38 cellular contexts compared by ENCODE assay signal in the genomic region with DNA sequence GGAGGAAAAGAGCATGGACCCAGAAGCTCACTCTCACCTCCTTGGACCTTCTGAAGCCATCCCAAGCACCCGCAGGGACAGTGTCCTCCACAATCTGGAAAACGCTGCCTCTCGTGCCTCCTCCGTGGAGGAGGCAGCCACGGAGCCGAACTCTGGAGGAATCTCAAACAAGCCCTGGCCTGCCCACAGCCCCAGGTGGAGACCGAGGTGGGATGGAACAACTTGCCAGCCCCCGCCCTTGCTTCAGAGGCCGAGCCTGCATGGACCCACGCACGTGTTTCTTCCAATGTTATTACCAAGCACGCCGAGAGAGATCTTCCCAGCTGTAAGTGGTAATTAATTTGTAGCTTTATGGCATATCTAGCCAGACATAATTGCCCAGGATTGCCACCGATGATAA.
"Had no signal": no experiment of that assay in that cellular context is flagged by ENCODE, and none has a peak within 500 bp of the region (broad histone marks: within the 10 kb centered on the region; RNA-seq: fewer than 3 reads in every experiment).

No MANE protein-coding gene starts in this region.

- H3K27ac Mint-ChIP-seq: activated CD4-positive, alpha-beta T cell treated with anti-CD3 and anti-CD28 coated beads, Interleukin-2, amount 10 ng/mL, durations not matched to agents 7 days and 5 days; activated CD8-positive, alpha-beta T cell treated with anti-CD3 and anti-CD28 coated beads, Interleukin-2, amount 10 ng/mL, durations not matched to agents 7 days and 5 days; activated naive CD4-positive, alpha-beta T cell treated with anti-CD3 and anti-CD28 coated beads for 36 hours; activated T-helper 1 cell treated with anti-CD3 and anti-CD28 coated beads, Interleukin-12 subunit alpha, Interleukin-12 subunit beta, Interleukin-2, Interleukin-4 antibody, amounts not matched to agents 30 ng/mL and 10 ng/mL and 1 ng/mL, durations not matched to agents 14 hours and 24 hours and 36 hours; brain; IgD-negative memory B cell; T-cell had no signal

- H3K9me3 Mint-ChIP-seq: activated CD4-positive, alpha-beta T cell treated with anti-CD3 and anti-CD28 coated beads, Interleukin-2, amount 10 ng/mL, durations not matched to agents 7 days and 5 days; activated naive CD4-positive, alpha-beta T cell treated with anti-CD3 and anti-CD28 coated beads for 36 hours; activated naive CD4-positive, alpha-beta T cell treated with anti-CD3 and anti-CD28 coated beads, Interleukin-2, amount 50 U/mL, for 72 hours; activated T-cell treated with anti-CD3 and anti-CD28 coated beads, Interleukin-2, amount 50 U/mL, for 4 hours; activated T-helper 1 cell treated with anti-CD3 and anti-CD28 coated beads, Interleukin-12 subunit alpha, Interleukin-12 subunit beta, Interleukin-2, Interleukin-4 antibody, amounts not matched to agents 30 ng/mL and 10 ng/mL and 1 ng/mL, durations not matched to agents 14 hours and 24 hours and 36 hours; T-cell had no signal

- ATAC-seq: activated CD4-positive, alpha-beta T cell treated with anti-CD3 and anti-CD28 coated beads for 36 hours; activated CD4-positive, CD25-positive, alpha-beta regulatory T cell treated with anti-CD3 and anti-CD28 coated beads, Interleukin-2, amount 50 U/mL, for 24 hours; activated CD8-positive, alpha-beta T cell treated with anti-CD3 and anti-CD28 coated beads, Interleukin-2, amount 10 ng/mL, durations not matched to agents 7 days and 5 days; activated naive CD4-positive, alpha-beta T cell treated with anti-CD3 and anti-CD28 coated beads, Interleukin-2, amount 50 U/mL, for 72 hours; activated T-cell treated with anti-CD3 and anti-CD28 coated beads, Interleukin-2, amount 50 U/mL, for 4 hours; PC-3; T-cell had no signal

- H3K27ac ChIP-seq: Peyer's patch, VCaP had no signal

- H3K9me3 ChIP-seq: Peyer's patch had no signal

- H3K4me3 ChIP-seq: Peyer's patch had no signal

- H3K27me3 Mint-ChIP-seq: activated CD4-positive, alpha-beta T cell treated with anti-CD3 and anti-CD28 coated beads for 36 hours; activated CD4-positive, alpha-beta T cell treated with anti-CD3 and anti-CD28 coated beads, Interleukin-2, amount 10 ng/mL, durations not matched to agents 7 days and 5 days; IgD-negative memory B cell; T-cell had no signal

- H3K27me3 ChIP-seq: Peyer's patch had no signal

- FAIRE-seq: bronchial epithelial cell had no signal

- H3K36me3 ChIP-seq: Peyer's patch had no signal

- H3K4me3 Mint-ChIP-seq: activated CD4-positive, alpha-beta T cell treated with anti-CD3 and anti-CD28 coated beads for 36 hours; activated CD4-positive, alpha-beta T cell treated with anti-CD3 and anti-CD28 coated beads, Interleukin-2, amount 10 ng/mL, durations not matched to agents 7 days and 5 days; activated CD8-positive, alpha-beta T cell treated with anti-CD3 and anti-CD28 coated beads, Interleukin-2, amount 10 ng/mL, durations not matched to agents 7 days and 5 days; activated naive CD4-positive, alpha-beta T cell treated with anti-CD3 and anti-CD28 coated beads for 36 hours; activated T-cell treated with anti-CD3 and anti-CD28 coated beads, Interleukin-2, amount 50 U/mL, for 4 hours; activated T-helper 1 cell treated with anti-CD3 and anti-CD28 coated beads, Interleukin-12 subunit alpha, Interleukin-12 subunit beta, Interleukin-2, Interleukin-4 antibody, amounts not matched to agents 30 ng/mL and 10 ng/mL and 1 ng/mL, durations not matched to agents 14 hours and 24 hours and 36 hours; brain; IgD-negative memory B cell; T-cell had no signal

- DNase-seq: activated CD4-positive, alpha-beta T cell treated with anti-CD3 and anti-CD28 coated beads for 36 hours; activated CD4-positive, alpha-beta T cell treated with anti-CD3 and anti-CD28 coated beads, Interleukin-2, amount 10 ng/mL, durations not matched to agents 7 days and 5 days; activated CD4-positive, alpha-beta T cell treated with anti-CD3 and anti-CD28 coated beads, Interleukin-2, amount 50 U/mL, for 48 hours; activated CD8-positive, alpha-beta T cell treated with anti-CD3 and anti-CD28 coated beads, Interleukin-2, amount 10 ng/mL, durations not matched to agents 7 days and 5 days; activated gamma-delta T cell treated with Interleukin-2 at 50 U/mL for 16 hours; activated naive CD4-positive, alpha-beta T cell treated with anti-CD3 and anti-CD28 coated beads for 36 hours; activated T-cell treated with anti-CD3 and anti-CD28 coated beads, Interleukin-2, amount 50 U/mL, for 4 hours; anterior cingulate cortex; central memory CD4-positive, alpha-beta T cell; Kasumi-1; KBM-7; MM.1S; MV-4-11; NCI-H1092 treated with DMSO at 0.1 percent for 48 hours; NCI-H1417; NCI-H146; NCI-H187; NCI-H2029 treated with DMSO at 0.1 percent for 48 hours; NCI-H2107; NCI-H2171; NCI-H510A; NCI-H526; NCI-H748 treated with DMSO at 0.1 percent for 48 hours; NK-92 treated with Interleukin-12 subunit alpha and Interleukin-12 subunit beta, amount 100 ng/mL, for 24 hours; PC-3; Peyer's patch; Right ventricle myocardium superior; RPMI8226; T-cell; T-helper 2 cell; T-helper 9 cell had no signal
